Comparison of ENCODE assay signal across 11 cellular contexts in genomic region chr3:4748701-4749378, GRCh38.
DNase-seq lines count a peak whose midpoint lies in the region; ATAC-seq lines count a peak whose summit lies in the region.
"Had no signal": no experiment of that assay in that cellular context is flagged by ENCODE, and none has a peak within 500 bp of the region (broad histone marks: within the 10 kb centered on the region; RNA-seq: fewer than 3 reads in every experiment).

No MANE protein-coding gene starts in this region.

- H3K27me3 Mint-ChIP-seq in CD8-positive, alpha-beta memory T cell: no peaks in the 10 kb centered on the region
- peaks cover 4% of the 10 kb centered on the region for H3K27me3 Mint-ChIP-seq in activated naive CD4-positive, alpha-beta T cell treated with anti-CD3 and anti-CD28 coated beads, Interleukin-2, amount 10 ng/mL, durations not matched to agents 7 days and 5 days

- peaks cover 3% of the 10 kb centered on the region for H3K36me3 ChIP-seq in CD8-positive, alpha-beta memory T cell (ENCODE audit: insufficient read depth, low read length)

- H3K4me1 ChIP-seq in CD8-positive, alpha-beta memory T cell (ENCODE audit: insufficient read depth, low read length): peaks cover 18% of the 10 kb centered on the region

- CTCF ChIA-PET in CD8-positive, alpha-beta memory T cell (lab: Charles Lee): no interaction called here
- CTCF ChIA-PET in activated naive CD4-positive, alpha-beta T cell treated with anti-CD3 and anti-CD28 coated beads, Interleukin-2, amount 10 ng/mL, durations not matched to agents 7 days and 5 days (lab: Charles Lee): interaction anchor here (0.6 to 1.7 kb wide), 5 partner anchors 22 to 231 kb away, joined by 3 to 6 read pairs (median 3); no protein-coding TSS in a partner anchor

- POLR2A ChIA-PET in CD8-positive, alpha-beta memory T cell (lab: Charles Lee): no interaction called here

- H3K4me3 ChIP-seq in CD8-positive, alpha-beta memory T cell (ENCODE audit: low read length): no peak overlapping the region
- H3K4me3 ChIP-seq: skin epidermis had no signal

- H3K4me1 Mint-ChIP-seq in CD8-positive, alpha-beta memory T cell: peaks cover 12 to 20% (median 20%) of the 10 kb centered on the region in 3 donors
- H3K4me1 Mint-ChIP-seq in activated naive CD4-positive, alpha-beta T cell treated with anti-CD3 and anti-CD28 coated beads, Interleukin-2, amount 10 ng/mL, durations not matched to agents 7 days and 5 days: peaks cover 47% of the 10 kb centered on the region

- H3K9me3 ChIP-seq in CD8-positive, alpha-beta memory T cell (ENCODE audit: low read length): no peaks in the 10 kb centered on the region

- peak overlapping the region in 6 of 8 donors; percentile 33 to 83 (median 66) for H3K27ac Mint-ChIP-seq in CD8-positive, alpha-beta memory T cell
- no peak overlapping the region for H3K27ac Mint-ChIP-seq in activated naive CD4-positive, alpha-beta T cell treated with anti-CD3 and anti-CD28 coated beads, Interleukin-2, amount 10 ng/mL, durations not matched to agents 7 days and 5 days

- DNase-seq in CD8-positive, alpha-beta memory T cell: no peak
- DNase-seq in left lobe of liver (ENCODE audit: low spot score) (peak; percentile 79), SIG-M5 (lab: John Stamatoyannopoulos, UW) (no peak), DMS53 treated with DMSO at 0.1 percent for 48 hours (lab: John Stamatoyannopoulos, UW; ENCODE audit: unreplicated experiment) (no peak), germinal center (ENCODE audit: low spot score) (no peak)
- DNase-seq in activated naive CD4-positive, alpha-beta T cell treated with anti-CD3 and anti-CD28 coated beads, Interleukin-2, amount 10 ng/mL, durations not matched to agents 7 days and 5 days: no peak
- DNase-seq: cortex of kidney had no signal

- ATAC-seq in GM21529 (IDR thresholded peaks at IDR 0.05; ENCODE audit: unreplicated experiment): peak; percentile 34
- peak; percentile 23 for ATAC-seq in HG03558 (IDR thresholded peaks at IDR 0.05; ENCODE audit: extremely low read depth, unreplicated experiment)
- peak; percentile 83 for ATAC-seq in left lobe of liver

- peaks cover 8 to 61% (median 18%) of the 10 kb centered on the region in 3 donors for H3K36me3 Mint-ChIP-seq in CD8-positive, alpha-beta memory T cell
- H3K36me3 Mint-ChIP-seq in activated naive CD4-positive, alpha-beta T cell treated with anti-CD3 and anti-CD28 coated beads, Interleukin-2, amount 10 ng/mL, durations not matched to agents 7 days and 5 days: peaks cover 55% of the 10 kb centered on the region

- H3K4me3 Mint-ChIP-seq in CD8-positive, alpha-beta memory T cell: peak overlapping the region in 4 of 7 donors; percentile 7 to 45 (median 28)
- H3K4me3 Mint-ChIP-seq in activated naive CD4-positive, alpha-beta T cell treated with anti-CD3 and anti-CD28 coated beads, Interleukin-2, amount 10 ng/mL, durations not matched to agents 7 days and 5 days: no peak overlapping the region
- H3K4me3 Mint-ChIP-seq: T-helper 1 cell treated with Interleukin-12 subunit alpha and Interleukin-12 subunit beta and Interleukin-4 antibody, amounts not matched to agents 30 μg/mL and 1 μg/mL, for 36 hours had no signal

- no peaks in the 10 kb centered on the region for H3K9me3 Mint-ChIP-seq in CD8-positive, alpha-beta memory T cell
- H3K9me3 Mint-ChIP-seq in activated naive CD4-positive, alpha-beta T cell treated with anti-CD3 and anti-CD28 coated beads, Interleukin-2, amount 10 ng/mL, durations not matched to agents 7 days and 5 days: peaks cover 7% of the 10 kb centered on the region

- no peaks in the 10 kb centered on the region for H3K27me3 ChIP-seq in CD8-positive, alpha-beta memory T cell (ENCODE audit: insufficient read depth, low read length, poor library complexity, severe bottlenecking)

- H3K27ac ChIP-seq in CD8-positive, alpha-beta memory T cell (ENCODE audit: low read depth, low read length): no peak overlapping the region

Comparison
In these comparisons a context has a peak if more than half of its experiments do, and no peak if none do; other contexts are left out.
1. ATAC-seq: peak in every context shown above with its lines; median percentile 83 in left lobe of liver; 34 in GM21529; 23 in HG03558.